1 cellular context compared by ENCODE assay signal in genomic region chr7:68058014-68058413, GRCh38.
TF ChIP-seq lines count a peak whose summit lies in the region.

No MANE protein-coding gene starts in this region.

TF ChIP-seq in H1, 55 proteins besides CTCF, POLR2A, EP300 and RAD21 (continued from another document):
- TF ChIP-seq SP4 (IDR thresholded peaks at IDR 0.05; ENCODE audit: low read length) = no peak
- TF ChIP-seq ATF2 (IDR thresholded peaks at IDR 0.05; ENCODE audit: low read length) = no peak
- TF ChIP-seq GTF2F1 (IDR thresholded peaks at IDR 0.05; ENCODE audit: borderline replicate concordance, low read depth, low read length) = no peak
